In the genomic region with DNA sequence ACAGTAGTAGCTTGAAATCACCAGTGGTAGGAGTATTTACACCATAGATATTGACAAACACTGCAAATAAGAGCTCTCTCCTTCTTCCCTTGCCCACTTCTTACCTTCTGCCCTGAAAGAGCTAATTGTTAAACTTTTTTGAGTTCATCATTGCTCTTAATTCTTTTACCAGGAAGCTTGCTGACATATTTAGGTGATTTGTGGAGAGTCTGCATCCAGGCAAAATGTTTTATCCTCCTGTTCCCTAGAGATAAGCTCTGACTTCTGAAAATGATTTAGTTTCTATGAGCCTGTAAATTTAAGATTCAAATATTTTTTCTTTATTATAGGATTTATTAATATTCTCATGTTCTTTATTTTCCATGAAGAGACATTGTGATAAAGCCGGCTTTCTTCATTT, we compare ENCODE assay signal across 30 cellular contexts.
"Had no signal": no experiment of that assay in that cellular context is flagged by ENCODE, and none has a peak within 500 bp of the region (broad histone marks: within the 10 kb centered on the region; RNA-seq: fewer than 3 reads in every experiment).

No MANE protein-coding gene starts in this region.

- H3K27me3 ChIP-seq: neutrophil, right lobe of liver, sigmoid colon, stomach, thyroid gland, tibial nerve, upper lobe of left lung, vagina had no signal

- H3K36me3 Mint-ChIP-seq: naive thymus-derived CD8-positive, alpha-beta T cell; natural killer cell treated with Interleukin-12 subunit alpha and Interleukin-12 subunit beta and Interleukin-15 and Interleukin-18, amount 100 ng/mL, for 72 hours; stimulated activated effector memory CD8-positive, alpha-beta T cell treated with anti-CD3 and anti-CD28 coated beads, Interleukin-12 subunit alpha, Interleukin-12 subunit beta, amount 100 ng/mL, for 72 hours; stimulated activated naive B cell treated with anti-CD40 and anti-IgM and Interleukin-4, amounts not matched to agents 10 μg/mL and 1 μg/mL and 100 μg/mL, for 72 hours had no signal

- H3K4me3 ChIP-seq: psoas muscle, right lobe of liver, sigmoid colon, stomach, thoracic aorta, thyroid gland, tibial nerve, upper lobe of left lung, vagina had no signal

- H3K36me3 ChIP-seq: neutrophil, right lobe of liver, sigmoid colon, stomach, thoracic aorta, thyroid gland, tibial nerve, upper lobe of left lung, vagina had no signal

- H3K27me3 Mint-ChIP-seq: natural killer cell treated with Interleukin-12 subunit alpha and Interleukin-12 subunit beta and Interleukin-15 and Interleukin-18, amount 100 ng/mL, for 72 hours; stimulated activated naive B cell treated with anti-CD40 and anti-IgM and Interleukin-4, amounts not matched to agents 10 μg/mL and 1 μg/mL and 100 μg/mL, for 72 hours; stimulated activated naive CD8-positive, alpha-beta T cell treated with anti-CD3 and anti-CD28 coated beads, Interleukin-15, Interleukin-2, amounts not matched to agents 100 ng/mL and 50 ng/mL, for 24 hours had no signal

- H3K27ac Mint-ChIP-seq: natural killer cell treated with Interleukin-12 subunit alpha and Interleukin-12 subunit beta and Interleukin-15 and Interleukin-18, amount 100 ng/mL, for 72 hours; nephron progenitor cell; progenitor cell of endocrine pancreas; stimulated activated effector memory CD8-positive, alpha-beta T cell treated with anti-CD3 and anti-CD28 coated beads, Interleukin-12 subunit alpha, Interleukin-12 subunit beta, amount 100 ng/mL, for 72 hours; stimulated activated naive B cell treated with anti-CD40 and anti-IgM and Interleukin-4, amounts not matched to agents 10 μg/mL and 1 μg/mL and 100 μg/mL, for 72 hours; stimulated activated naive CD8-positive, alpha-beta T cell treated with anti-CD3 and anti-CD28 coated beads, Interleukin-15, Interleukin-2, amounts not matched to agents 100 ng/mL and 50 ng/mL, for 24 hours had no signal

- H2AFZ ChIP-seq: parathyroid adenoma had no signal

- H3K4me3 Mint-ChIP-seq: naive thymus-derived CD8-positive, alpha-beta T cell; natural killer cell treated with Interleukin-12 subunit alpha and Interleukin-12 subunit beta and Interleukin-15 and Interleukin-18, amount 100 ng/mL, for 72 hours; nephron progenitor cell; neural crest cell; stimulated activated effector memory CD8-positive, alpha-beta T cell treated with anti-CD3 and anti-CD28 coated beads, Interleukin-12 subunit alpha, Interleukin-12 subunit beta, amount 100 ng/mL, for 72 hours; stimulated activated naive B cell treated with anti-CD40 and anti-IgM and Interleukin-4, amounts not matched to agents 10 μg/mL and 1 μg/mL and 100 μg/mL, for 72 hours; stimulated activated naive CD8-positive, alpha-beta T cell treated with anti-CD3 and anti-CD28 coated beads, Interleukin-15, Interleukin-2, amounts not matched to agents 100 ng/mL and 50 ng/mL, for 24 hours had no signal

- ATAC-seq: naive thymus-derived CD8-positive, alpha-beta T cell; natural killer cell treated with Interleukin-12 subunit alpha and Interleukin-12 subunit beta and Interleukin-15 and Interleukin-18, amount 100 ng/mL, for 72 hours; psoas muscle; right cardiac atrium; right lobe of liver; stimulated activated effector memory CD8-positive, alpha-beta T cell treated with anti-CD3 and anti-CD28 coated beads, Interleukin-12 subunit alpha, Interleukin-12 subunit beta, amount 100 ng/mL, for 72 hours; stimulated activated naive B cell treated with anti-CD40 and anti-IgM and Interleukin-4, amounts not matched to agents 10 μg/mL and 1 μg/mL and 100 μg/mL, for 72 hours had no signal

- H3K27ac ChIP-seq: neutrophil, parathyroid adenoma, psoas muscle, right lobe of liver, sigmoid colon, stomach, thoracic aorta, thyroid gland, tibial nerve, upper lobe of left lung, vagina had no signal

- H3K4me1 ChIP-seq: parathyroid adenoma, psoas muscle, right lobe of liver, sigmoid colon, stomach, thyroid gland, tibial nerve, upper lobe of left lung, vagina had no signal

- H3K9me3 ChIP-seq: neutrophil, psoas muscle, right lobe of liver, sigmoid colon, stomach, thoracic aorta, thyroid gland, tibial nerve, upper lobe of left lung, vagina had no signal

- DNase-seq: naive thymus-derived CD8-positive, alpha-beta T cell; nephron progenitor cell; nucleus accumbens; posterior cingulate gyrus; psoas muscle; right cardiac atrium; right lobe of liver; sigmoid colon; small intestine; stimulated activated CD4-positive, alpha-beta T cell treated with anti-CD3 and anti-CD28 coated beads, Interleukin-15, amount 100 ng/mL, for 24 hours; stimulated activated CD4-positive, alpha-beta T cell treated with anti-CD3 and anti-CD28 coated beads, Interleukin-2, amount 100 ng/mL, for 24 hours; stimulated activated CD4-positive, alpha-beta T cell treated with anti-CD3 and anti-CD28 coated beads, Interleukin-2, amount 100 ng/mL, for 48 hours; stimulated activated CD4-positive, alpha-beta T cell treated with anti-CD3 and anti-CD28 coated beads, Interleukin-4, amount 100 ng/mL, for 24 hours; stimulated activated naive B cell treated with anti-CD40 and anti-IgM and Interleukin-4, amounts not matched to agents 10 μg/mL and 1 μg/mL and 100 μg/mL, for 72 hours; stimulated activated naive CD4-positive, alpha-beta T cell treated with Interleukin-2 at 50 U/mL for 16 hours; stomach; thyroid gland; trophoblast cell; upper lobe of left lung had no signal

- H3K79me2 ChIP-seq: parathyroid adenoma had no signal

- H3K9me3 Mint-ChIP-seq: nephron progenitor cell; neural crest cell; stimulated activated naive CD8-positive, alpha-beta T cell treated with anti-CD3 and anti-CD28 coated beads, Interleukin-15, Interleukin-2, amounts not matched to agents 100 ng/mL and 50 ng/mL, for 24 hours had no signal

- FAIRE-seq: small intestine, urothelium cell line had no signal

- H3K4me1 Mint-ChIP-seq: naive thymus-derived CD8-positive, alpha-beta T cell; nephron progenitor cell; neural crest cell; stimulated activated effector memory CD8-positive, alpha-beta T cell treated with anti-CD3 and anti-CD28 coated beads, Interleukin-12 subunit alpha, Interleukin-12 subunit beta, amount 100 ng/mL, for 72 hours; stimulated activated naive B cell treated with anti-CD40 and anti-IgM and Interleukin-4, amounts not matched to agents 10 μg/mL and 1 μg/mL and 100 μg/mL, for 72 hours had no signal
